Comparison of ENCODE assay signal across 1 cellular context in the genomic region with DNA sequence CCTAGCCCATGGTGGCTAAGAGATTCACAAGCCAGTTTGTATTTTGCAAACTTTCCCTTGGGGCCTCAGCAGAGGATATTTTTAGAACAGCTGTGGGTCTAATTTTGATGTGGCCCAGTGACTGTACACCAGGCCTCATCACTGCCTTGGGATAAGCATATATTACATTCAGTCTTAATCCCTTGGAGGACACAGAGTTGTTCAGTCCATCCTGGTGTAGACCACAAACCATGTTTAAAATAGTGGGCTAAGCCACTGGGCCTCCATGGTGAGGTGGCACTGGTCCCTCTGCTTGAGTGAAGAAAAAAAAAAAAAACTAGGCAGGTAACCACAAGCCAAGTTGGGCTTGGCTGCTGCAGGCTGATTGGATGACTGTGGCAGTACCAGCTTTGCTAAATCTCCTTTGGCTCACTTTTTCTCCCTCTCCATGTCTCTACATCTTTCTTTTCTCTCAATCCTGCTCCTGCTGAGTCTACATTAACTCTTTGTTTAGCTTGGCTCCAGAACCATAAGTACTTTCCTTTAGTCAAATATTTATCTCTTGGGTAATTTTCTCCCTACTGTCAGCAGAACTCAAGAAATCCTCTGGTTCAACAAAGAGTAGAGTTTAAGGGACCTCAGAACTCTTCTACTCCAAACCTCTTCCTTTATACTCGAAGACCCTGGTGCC.
TF ChIP-seq lines count a peak whose summit lies in the region.

No MANE protein-coding gene starts in this region.

TF ChIP-seq in IMR-90, 13 proteins besides CTCF, POLR2A, EP300 and RAD21:
- TF ChIP-seq MAZ (IDR thresholded peaks at IDR 0.05; ENCODE audit: borderline replicate concordance, low read depth, low read length), result no peak
- TF ChIP-seq MAFK (IDR thresholded peaks at IDR 0.05; ENCODE audit: low read depth, low read length), result peak; percentile 32; the same call in 1 of the 2 replicates
